15 cellular contexts compared by ENCODE assay signal in the genomic region with DNA sequence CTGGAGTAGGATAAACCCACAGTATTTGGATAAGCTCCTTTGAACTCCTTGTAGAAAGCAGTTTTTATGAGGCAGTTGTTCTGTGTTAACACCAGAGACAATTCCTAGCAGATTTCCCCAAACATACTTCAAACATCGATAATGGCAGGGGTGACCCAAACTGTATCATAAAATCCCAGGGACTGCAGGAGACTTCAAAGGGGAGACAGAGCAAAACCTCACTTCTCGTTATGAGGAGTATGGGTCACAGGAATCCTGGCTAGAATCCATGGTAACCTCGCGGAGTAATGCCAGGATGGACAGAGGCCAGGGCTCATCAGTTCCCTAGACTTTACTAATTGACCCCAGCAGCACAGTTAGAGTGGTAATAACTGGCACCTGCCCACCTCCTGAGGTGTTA.
A peak's percentile ranks its signal among the peaks of the same experiment; 100 is the strongest.
DNase-seq lines count a peak whose midpoint lies in the region; ATAC-seq, FAIRE-seq and TF ChIP-seq lines count a peak whose summit lies in the region.
"Had no signal": no experiment of that assay in that cellular context is flagged by ENCODE, and none has a peak within 500 bp of the region (broad histone marks: within the 10 kb centered on the region; RNA-seq: fewer than 3 reads in every experiment).

No MANE protein-coding gene starts in this region.

- H3K27ac Mint-ChIP-seq in T-cell = peak overlapping the region; percentile 63 to 87
- H3K27ac Mint-ChIP-seq: activated CD4-positive, alpha-beta memory T cell treated with anti-CD3 and anti-CD28 coated beads, Interleukin-2, amount 10 ng/mL, durations not matched to agents 7 days and 5 days had no signal

- H3K9me3 Mint-ChIP-seq in T-cell = no peaks in the 10 kb centered on the region
- H3K9me3 Mint-ChIP-seq: activated CD4-positive, alpha-beta memory T cell treated with anti-CD3 and anti-CD28 coated beads, Interleukin-2, amount 10 ng/mL, durations not matched to agents 7 days and 5 days had no signal

- POLR2A ChIA-PET in T-cell (lab: Charles Lee) = no interaction called here

- FAIRE-seq in GM12892 (lab: Jason Lieb, UNC) = no peak

- H3K9me3 ChIP-seq in left ventricle myocardium inferior (replicated peaks) (no peaks in the 10 kb centered on the region), muscle layer of colon (ENCODE audit: low read length) (no peaks in the 10 kb centered on the region)
- H3K9me3 ChIP-seq: spleen, uterus had no signal

- H3K27me3 Mint-ChIP-seq in T-cell = no peaks in the 10 kb centered on the region
- H3K27me3 Mint-ChIP-seq: activated CD4-positive, alpha-beta memory T cell treated with anti-CD3 and anti-CD28 coated beads, Interleukin-2, amount 10 ng/mL, durations not matched to agents 7 days and 5 days had no signal

- H3K27ac ChIP-seq in left ventricle myocardium inferior (replicated peaks) (peak overlapping the region; percentile 40), muscle layer of colon (ENCODE audit: low read depth, low read length) (peak overlapping the region; percentile 22)
- H3K27ac ChIP-seq: spleen, uterus had no signal

- ATAC-seq in T-cell (replicated peaks in 1 of 4) (no peak), GM19397 (IDR thresholded peaks at IDR 0.05; ENCODE audit: unreplicated experiment) (no peak)

- H3K27me3 ChIP-seq in left ventricle myocardium inferior (ENCODE audit: low read depth) (no peaks in the 10 kb centered on the region), muscle layer of colon (ENCODE audit: control insufficient read depth in 1 of 2, insufficient read depth in 2 of 2, low read length in 2 of 2) (no peaks in the 10 kb centered on the region)
- H3K27me3 ChIP-seq: spleen, uterus had no signal

- peaks cover 24% of the 10 kb centered on the region for H3K36me3 Mint-ChIP-seq in T-cell

- peaks cover 57 to 66% (median 64%) of the 10 kb centered on the region in 3 donors for H3K4me1 Mint-ChIP-seq in T-cell

- no peak for DNase-seq in left ventricle myocardium inferior
- no peak for DNase-seq in cardiac septum (ENCODE audit: low spot score)
- no peak for DNase-seq in T-cell
- no peak for DNase-seq in foreskin melanocyte
- DNase-seq in central memory CD4-positive, alpha-beta T cell = no peak
- DNase-seq in GM12892 (ENCODE audit: insufficient read length) = no peak
- DNase-seq: activated CD4-positive, alpha-beta memory T cell treated with anti-CD3 and anti-CD28 coated beads, Interleukin-2, amount 10 ng/mL, durations not matched to agents 7 days and 5 days; DMS 273 treated with DMSO at 0.1 percent for 48 hours; midbrain; NCI-H1048; spleen; stimulated activated naive CD4-positive, alpha-beta T cell treated with Interleukin-2 at 50 U/mL for 16 hours; uterus had no signal

- H3K4me1 ChIP-seq in left ventricle myocardium inferior (peaks cover 64% of the 10 kb centered on the region), muscle layer of colon (ENCODE audit: insufficient read depth, low read length) (peaks cover 52% of the 10 kb centered on the region)

- no peak overlapping the region for H3K4me3 Mint-ChIP-seq in T-cell
- H3K4me3 Mint-ChIP-seq: activated CD4-positive, alpha-beta memory T cell treated with anti-CD3 and anti-CD28 coated beads, Interleukin-2, amount 10 ng/mL, durations not matched to agents 7 days and 5 days had no signal

- no peak overlapping the region for H3K9ac ChIP-seq in muscle layer of colon (ENCODE audit: low read length)

- TF ChIP-seq POLR2A in GM12892 (IDR thresholded peaks at IDR 0.05; ENCODE audit: low read depth, low read length) = no peak

- peaks cover 12% of the 10 kb centered on the region for H3K36me3 ChIP-seq in left ventricle myocardium inferior
- H3K36me3 ChIP-seq in muscle layer of colon (ENCODE audit: insufficient read depth, low read length) = no peaks in the 10 kb centered on the region
- H3K36me3 ChIP-seq: uterus had no signal

- TF ChIP-seq CTCF in left ventricle myocardium inferior (IDR thresholded peaks at IDR 0.05; ENCODE audit: borderline replicate concordance) = no peak

- H3K4me3 ChIP-seq in left ventricle myocardium inferior (no peak overlapping the region), muscle layer of colon (ENCODE audit: low read depth in 1 of 2, low read length in 2 of 2) (no peak overlapping the region)
- H3K4me3 ChIP-seq: spleen, uterus had no signal

- intact Hi-C loops in left ventricle myocardium inferior (cut with micrococcal nuclease) (no loop called here), cardiac septum (cut with DNase I) (loop anchor here (5.0 kb wide), 1 partner anchor 33 kb away; no protein-coding TSS in a partner anchor)

- CTCF ChIA-PET in T-cell (lab: Charles Lee) = no interaction called here
